22 cellular contexts compared by ENCODE assay signal in genomic region chr9:112502177-112502946, GRCh38. TPM values are rescaled to one million over a fixed set of nuclear protein-coding genes. Genes with fewer than 3 reads are reported as not detected.
DNase-seq lines count a peak whose midpoint lies in the region; ATAC-seq, FAIRE-seq and TF ChIP-seq lines count a peak whose summit lies in the region.
"Had no signal": no experiment of that assay in that cellular context is flagged by ENCODE, and none has a peak within 500 bp of the region (broad histone marks: within the 10 kb centered on the region; RNA-seq: fewer than 3 reads in every experiment).

No MANE protein-coding gene starts in this region.

- peaks cover 14% of the 10 kb centered on the region for H3K4me1 ChIP-seq in A673 (ENCODE audit: insufficient read depth, low read length, poor library complexity, severe bottlenecking)
- peaks cover 19% of the 10 kb centered on the region for H3K4me1 ChIP-seq in KMS-11 (ENCODE audit: low read depth, poor library complexity, severe bottlenecking)
- peaks cover 5 to 9% of the 10 kb centered on the region in 2 experiments for H3K4me1 ChIP-seq in K562 (replicated peaks in 1 of 2; ENCODE audit: control insufficient read depth in 2 of 2, insufficient read depth in 2 of 2, low read length in 2 of 2)
- peaks cover 77% of the 10 kb centered on the region for H3K4me1 ChIP-seq in HepG2 (ENCODE audit: insufficient read depth, low read length)
- H3K4me1 ChIP-seq: BLaER1 had no signal

- 62% methylated on average over 3 of the region's 3 CpGs for WGBS in K562 (ENCODE audit: insufficient coverage, low coverage, missing lambda C conversion rate)
- WGBS in HepG2 (ENCODE audit: low lambda C conversion rate), result 86% methylated on average over 3 of the region's 3 CpGs

- H3K79me2 ChIP-seq in KMS-11 (ENCODE audit: insufficient read depth, low read depth) (no peaks in the 10 kb centered on the region), K562 (ENCODE audit: control insufficient read depth, insufficient read depth, low read length) (peaks cover 84% of the 10 kb centered on the region), HepG2 (ENCODE audit: insufficient read depth, low read length) (peaks cover 90% of the 10 kb centered on the region)

- H3K4me3 Mint-ChIP-seq in endothelial cell (ENCODE audit: unreplicated experiment), result no peak overlapping the region
- no peak overlapping the region for H3K4me3 Mint-ChIP-seq in activated CD8-positive, alpha-beta T cell treated with anti-CD3 and anti-CD28 coated beads, Interleukin-2, amount 10 ng/mL, durations not matched to agents 7 days and 5 days
- no peak overlapping the region for H3K4me3 Mint-ChIP-seq in activated T-cell treated with anti-CD3 and anti-CD28 coated beads, Interleukin-2, amount 50 U/mL, for 4 hours
- no peak overlapping the region for H3K4me3 Mint-ChIP-seq in naive thymus-derived CD8-positive, alpha-beta T cell

- H3K36me3 ChIP-seq in A673 (ENCODE audit: insufficient read depth, low read length, poor library complexity, severe bottlenecking) (no peaks in the 10 kb centered on the region), KMS-11 (ENCODE audit: insufficient read depth) (no peaks in the 10 kb centered on the region), K562 (ENCODE audit: control insufficient read depth, insufficient read depth, low read length) (0 out of 3 replicates have a peak, but pooled peaks cover 3% of the 10 kb centered on the region), HepG2 (replicated peaks in 1 of 2; ENCODE audit: control insufficient read depth in 1 of 2, insufficient read depth in 2 of 2, low read length in 2 of 2) (peaks cover 0 to 1% of the 10 kb centered on the region in 2 experiments; a peak in 3 of 5 replicates)

- H3K4me3 ChIP-seq in A673 (ENCODE audit: low read depth, low read length, poor library complexity, severe bottlenecking) (no peak overlapping the region), KMS-11 (IDR thresholded peaks at IDR 0.05; ENCODE audit: insufficient read depth, low read depth, low read length) (no peak overlapping the region), K562 (no peak overlapping the region), HepG2 (replicated peaks in 1 of 3; ENCODE audit: insufficient read depth in 1 of 3, low read depth in 2 of 3, low read length in 3 of 3) (no peak overlapping the region)
- H3K4me3 ChIP-seq: BLaER1, GM12878, GM23248 had no signal

- no peaks in the 10 kb centered on the region for H3K27me3 ChIP-seq in A673 (replicated peaks; ENCODE audit: insufficient read depth, low read depth, low read length, poor library complexity)
- H3K27me3 ChIP-seq in KMS-11 (ENCODE audit: insufficient read depth, low read depth), result no peaks in the 10 kb centered on the region
- H3K27me3 ChIP-seq in K562 (ENCODE audit: control insufficient read depth in 2 of 2, insufficient read depth in 2 of 2, low read length in 2 of 2), result no peaks in the 10 kb centered on the region
- H3K27me3 ChIP-seq in HepG2 (ENCODE audit: control insufficient read depth in 1 of 2, insufficient read depth in 2 of 2, low read length in 2 of 2), result no peaks in the 10 kb centered on the region
- H3K27me3 ChIP-seq: BLaER1 had no signal

- H3K27me3 Mint-ChIP-seq in endothelial cell (ENCODE audit: unreplicated experiment), result no peaks in the 10 kb centered on the region
- no peaks in the 10 kb centered on the region for H3K27me3 Mint-ChIP-seq in activated CD8-positive, alpha-beta T cell treated with anti-CD3 and anti-CD28 coated beads, Interleukin-2, amount 10 ng/mL, durations not matched to agents 7 days and 5 days (ENCODE audit: low read depth)
- H3K27me3 Mint-ChIP-seq in activated T-cell treated with anti-CD3 and anti-CD28 coated beads, Interleukin-2, amount 50 U/mL, for 4 hours (ENCODE audit: low read depth), result no peaks in the 10 kb centered on the region
- H3K27me3 Mint-ChIP-seq in naive thymus-derived CD8-positive, alpha-beta T cell, result no peaks in the 10 kb centered on the region
- H3K27me3 Mint-ChIP-seq: CD4-positive, alpha-beta memory T cell had no signal

- H3K27ac ChIP-seq in A673 (ENCODE audit: low read depth, low read length, poor library complexity, severe bottlenecking) (peak overlapping the region; percentile 43), KMS-11 (peak overlapping the region; percentile 8; the same call in 1 of the 2 replicates), K562 (ENCODE audit: extremely low read depth, low read depth, low read length) (peak overlapping the region; percentile 12; the same call in 1 of the 3 replicates), HepG2 (ENCODE audit: extremely low read length, insufficient read depth, low read length) (peak overlapping the region; percentile 29)
- H3K27ac ChIP-seq: BLaER1, GM23248 had no signal

- H3K9me3 ChIP-seq in A673 (ENCODE audit: low read depth, low read length, poor library complexity, severe bottlenecking), result no peaks in the 10 kb centered on the region
- no peaks in the 10 kb centered on the region for H3K9me3 ChIP-seq in K562 (replicated peaks; ENCODE audit: control insufficient read depth, insufficient read depth, low read depth, low read length)
- H3K9me3 ChIP-seq in HepG2 (ENCODE audit: low read length), result no peaks in the 10 kb centered on the region

- TF ChIP-seq CTCF in A673 (conservative IDR thresholded peaks at IDR 0.05; ENCODE audit: low read depth, low read length) (no peak), KMS-11 (conservative IDR thresholded peaks at IDR 0.05; ENCODE audit: low read depth, low read length) (no peak), K562 (IDR thresholded peaks at IDR 0.05 in 2 of 3, conservative IDR thresholded peaks at IDR 0.05 in 1 of 3; ENCODE audit: insufficient read depth in 2 of 3, low read depth in 1 of 3, low read length in 3 of 3) (no peak), HepG2 (CRISPR knock-in tag; IDR thresholded peaks at IDR 0.05) (no peak), endothelial cell (IDR thresholded peaks at IDR 0.05; ENCODE audit: unreplicated experiment) (no peak)

- TF ChIP-seq EP300 in K562 (IDR thresholded peaks at IDR 0.05; ENCODE audit: low read length), result no peak
- TF ChIP-seq EP300 in HepG2 (IDR thresholded peaks at IDR 0.05; ENCODE audit: low read depth in 2 of 2, low read length in 2 of 2), result no peak
- TF ChIP-seq EP300 in HepG2 (CRISPR knock-in tag; IDR thresholded peaks at IDR 0.05; ENCODE audit: borderline replicate concordance), result no peak

- CTCF ChIA-PET in A673 (lab: Charles Lee) (no interaction called here), K562 (lab: Yijun Ruan, JAX; ENCODE audit: low intra/inter-chr PET ratio) (no interaction called here), HepG2 (lab: Yijun Ruan, JAX; ENCODE audit: low intra/inter-chr PET ratio, low total read pairs) (no interaction called here)
- CTCF ChIA-PET in activated CD8-positive, alpha-beta T cell treated with anti-CD3 and anti-CD28 coated beads, Interleukin-2, amount 10 ng/mL, durations not matched to agents 7 days and 5 days (lab: Charles Lee), result no interaction called here

- intact Hi-C loops in A673 (cut with micrococcal nuclease; ENCODE audit: unreplicated experiment) (no loop called here), K562 (cut with micrococcal nuclease) (loop anchor here (10.0 kb wide), 1 partner anchor 212 kb away; the partner anchor contains the start of gene INIP), HepG2 (cut with micrococcal nuclease; ENCODE audit: unreplicated experiment) (no loop called here)

- no peak overlapping the region for H3K27ac Mint-ChIP-seq in endothelial cell (ENCODE audit: unreplicated experiment)
- H3K27ac Mint-ChIP-seq in activated CD8-positive, alpha-beta T cell treated with anti-CD3 and anti-CD28 coated beads, Interleukin-2, amount 10 ng/mL, durations not matched to agents 7 days and 5 days, result no peak overlapping the region
- H3K27ac Mint-ChIP-seq in naive thymus-derived CD8-positive, alpha-beta T cell, result no peak overlapping the region

- ATAC-seq in K562, result no peak
- ATAC-seq in HepG2, result no peak
- no peak for ATAC-seq in activated CD8-positive, alpha-beta T cell treated with anti-CD3 and anti-CD28 coated beads, Interleukin-2, amount 10 ng/mL, durations not matched to agents 7 days and 5 days
- ATAC-seq in activated T-cell treated with anti-CD3 and anti-CD28 coated beads, Interleukin-2, amount 50 U/mL, for 4 hours, result no peak
- no peak for ATAC-seq in naive thymus-derived CD8-positive, alpha-beta T cell
- ATAC-seq: GM12878 had no signal

- TF ChIP-seq RAD21 in K562 (CRISPR knock-in tag; conservative IDR thresholded peaks at IDR 0.05 in 1 of 2, IDR thresholded peaks at IDR 0.05 in 1 of 2) (no peak), HepG2 (CRISPR knock-in tag; IDR thresholded peaks at IDR 0.05) (no peak)

- H4K20me1 ChIP-seq in KMS-11 (ENCODE audit: insufficient read depth) (no peaks in the 10 kb centered on the region), K562 (replicated peaks; ENCODE audit: control insufficient read depth, insufficient read depth, low read length) (no peaks in the 10 kb centered on the region), HepG2 (ENCODE audit: insufficient read depth, low read length) (peaks cover 13% of the 10 kb centered on the region)

- in situ Hi-C loops in K562 (cut with MboI), result no loop called here
- in situ Hi-C loops in HepG2 (cut with HindIII; ENCODE audit: extremely low pct_ligation_motif_present, low pct_unique_long_range_greater_than_20kb), result no loop called here

- H2AFZ ChIP-seq in KMS-11 (ENCODE audit: low read depth) (no peak overlapping the region), K562 (ENCODE audit: low read depth, low read length) (no peak overlapping the region), HepG2 (ENCODE audit: low read length) (no peak overlapping the region)
- H2AFZ ChIP-seq: GM23248 had no signal

- no peaks in the 10 kb centered on the region for H3K9me1 ChIP-seq in K562 (ENCODE audit: control insufficient read depth, insufficient read depth, low read length)

- POLR2A ChIA-PET in A673 (lab: Charles Lee; ENCODE audit: low non-redundant PET) (interaction anchor here (0.6 kb wide), 1 partner anchor 10 kb away, joined by 6 read pairs; no protein-coding TSS in a partner anchor), K562 (lab: Yijun Ruan, JAX) (interaction anchor here (0.7 to 1.6 kb wide), 2 partner anchors 10 to 20 kb away, joined by 3 to 8 read pairs; no protein-coding TSS in a partner anchor), HepG2 (lab: Yijun Ruan, JAX) (no interaction called here)
- POLR2A ChIA-PET in activated CD8-positive, alpha-beta T cell treated with anti-CD3 and anti-CD28 coated beads, Interleukin-2, amount 10 ng/mL, durations not matched to agents 7 days and 5 days (lab: Charles Lee), result no interaction called here
- POLR2A ChIA-PET in naive thymus-derived CD8-positive, alpha-beta T cell (lab: Charles Lee), result interaction anchor here (0.6 kb wide), 1 partner anchor 170 kb away, joined by 3 read pairs; no protein-coding TSS in a partner anchor

- no peaks in the 10 kb centered on the region for H3K4me1 Mint-ChIP-seq in endothelial cell (ENCODE audit: unreplicated experiment)
- no peaks in the 10 kb centered on the region for H3K4me1 Mint-ChIP-seq in activated CD8-positive, alpha-beta T cell treated with anti-CD3 and anti-CD28 coated beads, Interleukin-2, amount 10 ng/mL, durations not matched to agents 7 days and 5 days (ENCODE audit: low read depth)
- H3K4me1 Mint-ChIP-seq in activated T-cell treated with anti-CD3 and anti-CD28 coated beads, Interleukin-2, amount 50 U/mL, for 4 hours (ENCODE audit: low read depth), result no peaks in the 10 kb centered on the region
- peaks cover 0 to 11% (median 6%) of the 10 kb centered on the region in 4 donors for H3K4me1 Mint-ChIP-seq in naive thymus-derived CD8-positive, alpha-beta T cell

- DNase-seq in A673 (ENCODE audit: low spot score) (no peak), K562 (ENCODE audit: extremely low read depth in 1 of 4, low spot score in 3 of 4) (no peak), HepG2 (ENCODE audit: low spot score) (no peak), endothelial cell (ENCODE audit: low spot score) (no peak)
- DNase-seq in activated CD8-positive, alpha-beta T cell treated with anti-CD3 and anti-CD28 coated beads, Interleukin-2, amount 10 ng/mL, durations not matched to agents 7 days and 5 days, result no peak
- DNase-seq in activated T-cell treated with anti-CD3 and anti-CD28 coated beads, Interleukin-2, amount 50 U/mL, for 4 hours, result no peak
- DNase-seq in naive thymus-derived CD8-positive, alpha-beta T cell, result no peak
- DNase-seq: Calu3; CD4-positive, alpha-beta memory T cell; EL; GM23248; Kasumi-1; MM.1S; NCI-H1092; NCI-H1436 treated with DMSO at 0.1 percent for 48 hours; NCI-H2029; NCI-H2171; NCI-H446 had no signal

- H3K36me3 Mint-ChIP-seq in endothelial cell (ENCODE audit: low read depth, unreplicated experiment), result no peaks in the 10 kb centered on the region
- peaks cover 3% of the 10 kb centered on the region for H3K36me3 Mint-ChIP-seq in activated CD8-positive, alpha-beta T cell treated with anti-CD3 and anti-CD28 coated beads, Interleukin-2, amount 10 ng/mL, durations not matched to agents 7 days and 5 days (ENCODE audit: low read depth)
- H3K36me3 Mint-ChIP-seq in activated T-cell treated with anti-CD3 and anti-CD28 coated beads, Interleukin-2, amount 50 U/mL, for 4 hours (ENCODE audit: insufficient read depth), result no peaks in the 10 kb centered on the region
- peaks cover 0 to 6% (median 2%) of the 10 kb centered on the region in 3 donors for H3K36me3 Mint-ChIP-seq in naive thymus-derived CD8-positive, alpha-beta T cell
- H3K36me3 Mint-ChIP-seq: CD4-positive, alpha-beta memory T cell had no signal

- TF ChIP-seq POLR2A in K562 (conservative IDR thresholded peaks at IDR 0.05) (no peak), HepG2 (IDR thresholded peaks at IDR 0.05; ENCODE audit: insufficient read depth in 1 of 2, low read depth in 2 of 2, low read length in 2 of 2) (no peak)

- H3K9me3 Mint-ChIP-seq in endothelial cell (ENCODE audit: unreplicated experiment), result no peaks in the 10 kb centered on the region
- no peaks in the 10 kb centered on the region for H3K9me3 Mint-ChIP-seq in activated CD8-positive, alpha-beta T cell treated with anti-CD3 and anti-CD28 coated beads, Interleukin-2, amount 10 ng/mL, durations not matched to agents 7 days and 5 days (ENCODE audit: insufficient read depth)
- H3K9me3 Mint-ChIP-seq in activated T-cell treated with anti-CD3 and anti-CD28 coated beads, Interleukin-2, amount 50 U/mL, for 4 hours, result no peaks in the 10 kb centered on the region
- no peaks in the 10 kb centered on the region for H3K9me3 Mint-ChIP-seq in naive thymus-derived CD8-positive, alpha-beta T cell

- no peak overlapping the region for H3K9ac ChIP-seq in KMS-11
- H3K9ac ChIP-seq in K562 (ENCODE audit: insufficient read depth in 1 of 2, low read depth in 2 of 2, low read length in 2 of 2), result no peak overlapping the region
- H3K9ac ChIP-seq in HepG2 (ENCODE audit: insufficient read depth, low read depth, low read length), result no peak overlapping the region
- H3K9ac ChIP-seq: BLaER1, GM23248 had no signal

- BruUV-seq in A673 (replicated peaks; lab: Mats Ljungman, UMichigan), result no TSS peak
- BruUV-seq in K562 (replicated peaks; lab: Mats Ljungman, UMichigan), result no TSS peak
- no TSS peak for BruUV-seq in HepG2 (replicated peaks; lab: Mats Ljungman, UMichigan)

- H3K4me2 ChIP-seq in KMS-11 (peak overlapping the region; percentile 3; the same call in 1 of the 2 replicates), K562 (ENCODE audit: insufficient read depth, low read length) (no peak overlapping the region), HepG2 (ENCODE audit: low read depth, low read length) (no peak overlapping the region)
- H3K4me2 ChIP-seq: BLaER1 had no signal

- FAIRE-seq in K562 (lab: Jason Lieb, UNC), result no peak
- no peak for FAIRE-seq in HepG2 (lab: Jason Lieb, UNC)
- FAIRE-seq: A204.1, GM12878 had no signal

RNA-seq across cellular contexts. Expression of gene KIAA1958, which starts 15.7 kb away (rescaled TPM):
- total RNA-seq in A673 (2021), result 28.6 and 30.7 TPM in 2 replicates
- total RNA-seq in K562 (2011; cell fraction: chromatin; rRNA removed; ENCODE audit: low replicate concordance), result 49.8 and 66.2 TPM in 2 replicates
- total RNA-seq in K562 (2011; cell fraction: nucleolus; rRNA removed), result 22.5 and 29.5 TPM in 2 replicates
- total RNA-seq in K562 (2011; cell fraction: nucleoplasm; rRNA removed), result 30.6 and 35.2 TPM in 2 replicates
- 5.8 and 5.9 TPM in 2 replicates for total RNA-seq in K562 (2014; rRNA removed)
- total RNA-seq in K562 (2014; rRNA removed; fragmentation: Illumina TruSeq; extraction: Trizol), result 10.2 and 10.8 TPM in 2 replicates
- total RNA-seq in K562 (2015; rRNA removed; fragmentation: Illumina TruSeq; extraction: Trizol), result 10.1 TPM in 2 replicates
- total RNA-seq in K562 (2021), result 14.4 and 16.0 TPM in 2 replicates
- polyA plus RNA-seq in K562 (2011; rRNA removed), result 10.5 and 13.2 TPM in 2 replicates
- 8.3 and 14.3 TPM in 2 replicates for polyA plus RNA-seq in K562 (2011; cell fraction: cytosol; rRNA removed)
- 17.4 and 19.9 TPM in 2 replicates for polyA plus RNA-seq in K562 (2011; cell fraction: nucleus; rRNA removed)
- 5.3 and 6.2 TPM in 2 replicates for polyA plus RNA-seq in K562 (2012)
- 11.6 and 12.8 TPM in 2 replicates for polyA plus RNA-seq in K562 (2014; fragmentation: Illumina TruSeq; extraction: Trizol)
- polyA plus RNA-seq in K562 (2014; fragmentation: Nextera tagmentation; extraction: Ambion mirVana), result 1 to 10 TPM; 1.1 to 2.6 TPM
- polyA plus RNA-seq in K562 (2014; rRNA removed), result 5.2 and 5.9 TPM in 2 replicates
- polyA minus RNA-seq in K562 (2011; rRNA and poly(A)+ RNA removed), result 52.8 and 56.9 TPM in 2 replicates
- polyA minus RNA-seq in K562 (2011; cell fraction: cytosol; rRNA and poly(A)+ RNA removed), result 33.8 and 39.5 TPM in 2 replicates
- polyA minus RNA-seq in K562 (2011; cell fraction: nucleus; rRNA and poly(A)+ RNA removed), result 24.6 and 45.3 TPM in 2 replicates
- 8.5 and 11.4 TPM in 2 replicates for total RNA-seq in HepG2 (2016; rRNA removed; fragmentation: Illumina TruSeq; extraction: Trizol)
- total RNA-seq in HepG2 (2016; cell fraction: cytosol; rRNA removed; fragmentation: Illumina TruSeq; extraction: Trizol; ENCODE audit: low read depth), result 37.2 and 41.8 TPM in 2 replicates
- total RNA-seq in HepG2 (2016; cell fraction: insoluble cytoplasmic fraction; rRNA removed; fragmentation: Illumina TruSeq; extraction: Trizol), result 8.4 and 11.0 TPM in 2 replicates
- 29.3 and 29.7 TPM in 2 replicates for total RNA-seq in HepG2 (2016; cell fraction: membrane; rRNA removed; fragmentation: Illumina TruSeq; extraction: Trizol)
- total RNA-seq in HepG2 (2016; cell fraction: nucleus; rRNA removed; fragmentation: Illumina TruSeq; extraction: Trizol), result 14.1 and 15.2 TPM in 2 replicates
- polyA plus RNA-seq in HepG2 (2011; rRNA removed), result 8.5 and 10.3 TPM in 2 replicates
- 5.5 and 5.7 TPM in 2 replicates for polyA plus RNA-seq in HepG2 (2011; cell fraction: cytosol; rRNA removed)
- polyA plus RNA-seq in HepG2 (2011; cell fraction: nucleus; rRNA removed), result 17.1 and 17.6 TPM in 2 replicates
- 10.9 and 11.6 TPM in 2 replicates for polyA plus RNA-seq in HepG2 (2012)
- 0.46 and 0.57 TPM in 2 replicates for polyA plus RNA-seq in HepG2 (2016; cell fraction: cytosol; fragmentation: Illumina TruSeq; extraction: Trizol; ENCODE audit: low read depth)
- polyA plus RNA-seq in HepG2 (2016; cell fraction: insoluble cytoplasmic fraction; fragmentation: Illumina TruSeq; extraction: Trizol; ENCODE audit: low read depth), result 6.0 and 6.8 TPM in 2 replicates
- polyA plus RNA-seq in HepG2 (2016; cell fraction: membrane; fragmentation: Illumina TruSeq; extraction: Trizol; ENCODE audit: low read depth), result 1.8 and 1.9 TPM in 2 replicates
- 7.2 and 8.5 TPM in 2 replicates for polyA plus RNA-seq in HepG2 (2016; cell fraction: nucleus; fragmentation: Illumina TruSeq; extraction: Trizol; ENCODE audit: insufficient read depth, low read depth)
- polyA minus RNA-seq in HepG2 (2011; rRNA and poly(A)+ RNA removed; ENCODE audit: low replicate concordance), result 53.1 and 88.7 TPM in 2 replicates
- polyA minus RNA-seq in HepG2 (2011; cell fraction: cytosol; rRNA and poly(A)+ RNA removed), result 22.1 and 29.8 TPM in 2 replicates
- polyA minus RNA-seq in HepG2 (2011; cell fraction: nucleus; rRNA and poly(A)+ RNA removed), result 49.7 and 55.7 TPM in 2 replicates
- 15.1 TPM for total RNA-seq in endothelial cell (ENCODE audit: unreplicated experiment)
- 10 to 100 TPM; 11.1 to 11.5 TPM for total RNA-seq in activated CD8-positive, alpha-beta T cell treated with anti-CD3 and anti-CD28 coated beads, Interleukin-2, amount 10 ng/mL, durations not matched to agents 7 days and 5 days
- total RNA-seq in activated T-cell treated with anti-CD3 and anti-CD28 coated beads, Interleukin-2, amount 50 U/mL, for 4 hours, result 1 to 10 TPM; 4.7 to 6.9 (median 6.7) TPM
- total RNA-seq in naive thymus-derived CD8-positive, alpha-beta T cell, result 10 to 100 TPM; 11.5 to 11.8 TPM
- polyA plus RNA-seq in naive thymus-derived CD8-positive, alpha-beta T cell, result 1 to 10 TPM; 2.6 to 4.3 (median 3.7) TPM

Comparison
In these comparisons a context has a peak if more than half of its experiments do, and no peak if none do; other contexts are left out.
1. POLR2A ChIA-PET loops: an anchor here in A673 (0.6 kb wide), K562 (0.7 to 1.6 kb wide) and naive thymus-derived CD8-positive, alpha-beta T cell (0.6 kb wide); none called in HepG2 and activated CD8-positive, alpha-beta T cell treated with anti-CD3 and anti-CD28 coated beads, Interleukin-2, amount 10 ng/mL, durations not matched to agents 7 days and 5 days.